In the genomic region with DNA sequence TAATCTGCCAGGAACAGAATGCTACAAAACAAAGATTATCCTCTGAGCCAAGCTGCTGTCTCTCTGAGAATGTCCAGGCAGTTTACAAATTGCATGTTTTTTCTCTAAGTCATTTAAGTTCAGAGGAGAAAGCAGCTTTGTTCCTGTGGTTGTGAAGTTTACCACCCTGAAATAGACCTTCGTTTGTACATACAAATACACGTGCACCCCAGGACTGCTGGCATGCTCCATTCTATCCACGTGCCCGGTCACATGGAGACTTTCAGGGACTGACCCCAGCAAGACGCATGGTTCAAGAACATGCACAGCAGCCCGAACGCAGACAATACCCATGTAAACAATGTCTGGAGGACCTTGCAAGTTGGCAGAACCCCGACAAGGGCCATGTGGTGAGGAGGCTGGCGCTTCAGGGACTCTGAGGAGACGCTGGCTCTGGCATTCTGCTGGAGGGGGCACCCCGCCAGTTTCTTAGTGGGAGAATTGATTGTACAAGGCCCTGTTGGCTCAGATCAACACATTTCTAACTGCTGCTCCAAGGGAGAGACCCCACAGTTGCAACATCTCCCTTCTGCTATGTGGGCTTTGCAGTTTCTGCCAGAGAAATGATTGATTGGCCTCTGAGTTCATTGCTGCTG, we compare ENCODE assay signal across 1 cellular context.
TF ChIP-seq lines count a peak whose summit lies in the region.

No MANE protein-coding gene starts in this region.

TF ChIP-seq in liver, 16 proteins besides CTCF, POLR2A, EP300 and RAD21:
- TF ChIP-seq, protein P1, sequence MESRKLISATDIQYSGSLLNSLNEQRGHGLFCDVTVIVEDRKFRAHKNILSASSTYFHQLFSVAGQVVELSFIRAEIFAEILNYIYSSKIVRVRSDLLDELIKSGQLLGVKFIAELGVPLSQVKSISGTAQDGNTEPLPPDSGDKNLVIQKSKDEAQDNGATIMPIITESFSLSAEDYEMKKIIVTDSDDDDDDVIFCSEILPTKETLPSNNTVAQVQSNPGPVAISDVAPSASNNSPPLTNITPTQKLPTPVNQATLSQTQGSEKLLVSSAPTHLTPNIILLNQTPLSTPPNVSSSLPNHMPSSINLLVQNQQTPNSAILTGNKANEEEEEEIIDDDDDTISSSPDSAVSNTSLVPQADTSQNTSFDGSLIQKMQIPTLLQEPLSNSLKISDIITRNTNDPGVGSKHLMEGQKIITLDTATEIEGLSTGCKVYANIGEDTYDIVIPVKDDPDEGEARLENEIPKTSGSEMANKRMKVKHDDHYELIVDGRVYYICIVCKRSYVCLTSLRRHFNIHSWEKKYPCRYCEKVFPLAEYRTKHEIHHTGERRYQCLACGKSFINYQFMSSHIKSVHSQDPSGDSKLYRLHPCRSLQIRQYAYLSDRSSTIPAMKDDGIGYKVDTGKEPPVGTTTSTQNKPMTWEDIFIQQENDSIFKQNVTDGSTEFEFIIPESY (IDR thresholded peaks at IDR 0.05), result no peak
- TF ChIP-seq YY1 (IDR thresholded peaks at IDR 0.05), result no peak
- TF ChIP-seq, protein P2, sequence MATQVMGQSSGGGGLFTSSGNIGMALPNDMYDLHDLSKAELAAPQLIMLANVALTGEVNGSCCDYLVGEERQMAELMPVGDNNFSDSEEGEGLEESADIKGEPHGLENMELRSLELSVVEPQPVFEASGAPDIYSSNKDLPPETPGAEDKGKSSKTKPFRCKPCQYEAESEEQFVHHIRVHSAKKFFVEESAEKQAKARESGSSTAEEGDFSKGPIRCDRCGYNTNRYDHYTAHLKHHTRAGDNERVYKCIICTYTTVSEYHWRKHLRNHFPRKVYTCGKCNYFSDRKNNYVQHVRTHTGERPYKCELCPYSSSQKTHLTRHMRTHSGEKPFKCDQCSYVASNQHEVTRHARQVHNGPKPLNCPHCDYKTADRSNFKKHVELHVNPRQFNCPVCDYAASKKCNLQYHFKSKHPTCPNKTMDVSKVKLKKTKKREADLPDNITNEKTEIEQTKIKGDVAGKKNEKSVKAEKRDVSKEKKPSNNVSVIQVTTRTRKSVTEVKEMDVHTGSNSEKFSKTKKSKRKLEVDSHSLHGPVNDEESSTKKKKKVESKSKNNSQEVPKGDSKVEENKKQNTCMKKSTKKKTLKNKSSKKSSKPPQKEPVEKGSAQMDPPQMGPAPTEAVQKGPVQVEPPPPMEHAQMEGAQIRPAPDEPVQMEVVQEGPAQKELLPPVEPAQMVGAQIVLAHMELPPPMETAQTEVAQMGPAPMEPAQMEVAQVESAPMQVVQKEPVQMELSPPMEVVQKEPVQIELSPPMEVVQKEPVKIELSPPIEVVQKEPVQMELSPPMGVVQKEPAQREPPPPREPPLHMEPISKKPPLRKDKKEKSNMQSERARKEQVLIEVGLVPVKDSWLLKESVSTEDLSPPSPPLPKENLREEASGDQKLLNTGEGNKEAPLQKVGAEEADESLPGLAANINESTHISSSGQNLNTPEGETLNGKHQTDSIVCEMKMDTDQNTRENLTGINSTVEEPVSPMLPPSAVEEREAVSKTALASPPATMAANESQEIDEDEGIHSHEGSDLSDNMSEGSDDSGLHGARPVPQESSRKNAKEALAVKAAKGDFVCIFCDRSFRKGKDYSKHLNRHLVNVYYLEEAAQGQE (IDR thresholded peaks at IDR 0.05), result no peak
- TF ChIP-seq SP1 (IDR thresholded peaks at IDR 0.05), result no peak
- TF ChIP-seq, protein P3, sequence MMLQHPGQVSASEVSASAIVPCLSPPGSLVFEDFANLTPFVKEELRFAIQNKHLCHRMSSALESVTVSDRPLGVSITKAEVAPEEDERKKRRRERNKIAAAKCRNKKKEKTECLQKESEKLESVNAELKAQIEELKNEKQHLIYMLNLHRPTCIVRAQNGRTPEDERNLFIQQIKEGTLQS (IDR thresholded peaks at IDR 0.05), result no peak
- no peak for TF ChIP-seq EGR1 (IDR thresholded peaks at IDR 0.05; ENCODE audit: low read depth in 2 of 2)
- no peak for TF ChIP-seq GABPA (IDR thresholded peaks at IDR 0.05 in 1 of 2, conservative IDR thresholded peaks at IDR 0.05 in 1 of 2)
- TF ChIP-seq JUND (IDR thresholded peaks at IDR 0.05), result no peak
- no peak for TF ChIP-seq NR2F2 (IDR thresholded peaks at IDR 0.05)
- no peak for TF ChIP-seq TAF1 (conservative IDR thresholded peaks at IDR 0.05)
- no peak for TF ChIP-seq HNF4A (conservative IDR thresholded peaks at IDR 0.05)
- TF ChIP-seq RXRA (IDR thresholded peaks at IDR 0.05), result no peak
- TF ChIP-seq FOXA2 (IDR thresholded peaks at IDR 0.05), result no peak
- TF ChIP-seq HNF4G (IDR thresholded peaks at IDR 0.05), result no peak
- TF ChIP-seq FOXA1 (IDR thresholded peaks at IDR 0.05), result no peak
- TF ChIP-seq, protein P4, sequence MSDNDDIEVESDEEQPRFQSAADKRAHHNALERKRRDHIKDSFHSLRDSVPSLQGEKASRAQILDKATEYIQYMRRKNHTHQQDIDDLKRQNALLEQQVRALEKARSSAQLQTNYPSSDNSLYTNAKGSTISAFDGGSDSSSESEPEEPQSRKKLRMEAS (IDR thresholded peaks at IDR 0.05), result no peak
